ENCODE assay signal across 8 cellular contexts in genomic region chr7:74203157-74203556, GRCh38. TPM values are rescaled to one million over a fixed set of nuclear protein-coding genes. Genes with fewer than 3 reads are reported as not detected.
DNase-seq lines count a peak whose midpoint lies in the region; ATAC-seq, FAIRE-seq and TF ChIP-seq lines count a peak whose summit lies in the region.

No MANE protein-coding gene starts in this region.

- H3K27ac Mint-ChIP-seq in Calu3 (ENCODE audit: unreplicated experiment) (no peak overlapping the region), WTC11 (no peak overlapping the region)

- H3K4me1 Mint-ChIP-seq in Calu3 (ENCODE audit: low read depth, unreplicated experiment) (no peaks in the 10 kb centered on the region), WTC11 (no peaks in the 10 kb centered on the region)

- peaks cover 14% of the 10 kb centered on the region for H3K27me3 Mint-ChIP-seq in Calu3 (ENCODE audit: unreplicated experiment)
- no peaks in the 10 kb centered on the region for H3K27me3 Mint-ChIP-seq in WTC11 (ENCODE audit: low read depth)

- H3K9me3 ChIP-seq in kidney (ENCODE audit: control insufficient read depth in 1 of 2, low read length in 2 of 2), result no peaks in the 10 kb centered on the region

- TF ChIP-seq EP300 in Ishikawa (IDR thresholded peaks at IDR 0.05; ENCODE audit: borderline replicate concordance), result no peak

- H3K36me3 Mint-ChIP-seq in Calu3 (ENCODE audit: insufficient read depth, unreplicated experiment) (no peaks in the 10 kb centered on the region), WTC11 (no peaks in the 10 kb centered on the region)

- no TSS peak for BruUV-seq in Calu3 (replicated peaks; lab: Mats Ljungman, UMichigan)

- CTCF ChIA-PET in Calu3 (lab: Charles Lee), result interaction anchor here (0.7 kb wide), 1 partner anchor 10 kb away, joined by 4 read pairs; no protein-coding TSS in a partner anchor
- CTCF ChIA-PET in WTC11 (lab: Charles Lee), result interaction anchor here (0.6 to 11.0 kb wide), 24 partner anchors 9 to 468 kb away, joined by 3 to 275 read pairs (median 3); no protein-coding TSS in a partner anchor

- H3K9me3 Mint-ChIP-seq in Calu3 (ENCODE audit: low read depth, unreplicated experiment), result no peaks in the 10 kb centered on the region
- H3K9me3 Mint-ChIP-seq in WTC11, result no peaks in the 10 kb centered on the region

- no peak overlapping the region for H3K4me3 ChIP-seq in kidney (ENCODE audit: low read length in 2 of 2)

- intact Hi-C loops in Calu3 (cut with micrococcal nuclease; ENCODE audit: unreplicated experiment) (no loop called here), kidney (cut with DNase I) (no loop called here)

- FAIRE-seq in kidney (lab: Jason Lieb, UNC) (no peak), HTR-8/SVneo (lab: Jason Lieb, UNC) (no peak)

- H3K36me3 ChIP-seq in kidney (ENCODE audit: control insufficient read depth in 1 of 2, insufficient read depth in 2 of 2, low read length in 2 of 2), result no peaks in the 10 kb centered on the region

- ATAC-seq in WTC11 (peak; percentile 21; the same call in 1 of the 2 replicates), GM21360 (IDR thresholded peaks at IDR 0.05; ENCODE audit: unreplicated experiment) (no peak)

- H3K9ac ChIP-seq in kidney (ENCODE audit: low read length in 2 of 2), result no peak overlapping the region

- H3K4me3 Mint-ChIP-seq in Calu3 (ENCODE audit: low read depth, unreplicated experiment), result no peak overlapping the region
- H3K4me3 Mint-ChIP-seq in WTC11, result no peak overlapping the region

- peak; percentile 15; the same call in 1 of the 2 replicates for TF ChIP-seq RAD21 in Ishikawa (IDR thresholded peaks at IDR 0.05; ENCODE audit: low read depth)

- TF ChIP-seq CTCF in Calu3 (IDR thresholded peaks at IDR 0.05; ENCODE audit: unreplicated experiment) (no peak), WTC11 (IDR thresholded peaks at IDR 0.05) (peak; percentile 36; the same call in 1 of the 2 replicates), kidney (IDR thresholded peaks at IDR 0.05; ENCODE audit: borderline replicate concordance, extremely low read depth, insufficient read depth) (peak; percentile 32)

- peak; percentile 17 for DNase-seq in Calu3
- no peak for DNase-seq in WTC11 (ENCODE audit: low spot score)
- DNase-seq in kidney, result no peak
- no peak for DNase-seq in activated CD8-positive, alpha-beta memory T cell treated with anti-CD3 and anti-CD28 coated beads, Interleukin-2, amount 50 U/mL, for 48 hours
- DNase-seq in middle frontal gyrus (ENCODE audit: extremely low spot score, low spot score), result no peak
- DNase-seq in HTR-8/SVneo (ENCODE audit: insufficient read length, low spot score), result no peak

- H3K27ac ChIP-seq in kidney (ENCODE audit: low read depth in 2 of 2, low read length in 2 of 2), result no peak overlapping the region

- H3K4me1 ChIP-seq in kidney (ENCODE audit: control insufficient read depth in 1 of 2, insufficient read depth in 1 of 2, low read depth in 1 of 2, low read length in 2 of 2), result peaks cover 0 to 2% of the 10 kb centered on the region in 2 donors

- POLR2A ChIA-PET in WTC11 (lab: Charles Lee), result no interaction called here

TF ChIP-seq in Ishikawa, 13 proteins besides CTCF, POLR2A, EP300 and RAD21:
- TF ChIP-seq REST (IDR thresholded peaks at IDR 0.05; ENCODE audit: low read depth) (no peak), ZBTB7A (IDR thresholded peaks at IDR 0.05; ENCODE audit: low read depth) (no peak), MAX (IDR thresholded peaks at IDR 0.05) (no peak), CEBPB (IDR thresholded peaks at IDR 0.05) (no peak), FOXM1 (IDR thresholded peaks at IDR 0.05; ENCODE audit: borderline replicate concordance, low read depth) (no peak), NFIC (IDR thresholded peaks at IDR 0.05) (no peak), TEAD4 (IDR thresholded peaks at IDR 0.05) (no peak)

TF ChIP-seq in WTC11, 78 proteins besides CTCF, POLR2A, EP300 and RAD21:
- TF ChIP-seq AFF4 (CRISPR knock-in tag; IDR thresholded peaks at IDR 0.05; ENCODE audit: borderline replicate concordance) (no peak), FOXK1 (CRISPR knock-in tag; IDR thresholded peaks at IDR 0.05) (no peak), TP53 (CRISPR knock-in tag; IDR thresholded peaks at IDR 0.05) (no peak), HMGXB4 (CRISPR knock-in tag; IDR thresholded peaks at IDR 0.05) (no peak), NR3C1 (CRISPR knock-in tag; conservative IDR thresholded peaks at IDR 0.05; ENCODE audit: low read depth) (no peak), GTF2I (CRISPR knock-in tag; conservative IDR thresholded peaks at IDR 0.05) (no peak), CREB1 (CRISPR knock-in tag; IDR thresholded peaks at IDR 0.05) (no peak), CREM (CRISPR knock-in tag; IDR thresholded peaks at IDR 0.05) (no peak), ZBTB21 (CRISPR knock-in tag; IDR thresholded peaks at IDR 0.05; ENCODE audit: borderline replicate concordance) (no peak)

RNA-seq across cellular contexts. Expression of gene LAT2, which starts 6.6 kb away (rescaled TPM):
- total RNA-seq in Calu3 (2022), result 0.90 and 0.95 TPM in 2 replicates
- 0.33 to 0.76 TPM (median 0.41 TPM) in 3 replicates for total RNA-seq in WTC11 (2021)
- 17.6 TPM for total RNA-seq in kidney
- 3.7 TPM for polyA plus RNA-seq in kidney (ENCODE audit: insufficient read depth, low read depth, low replicate concordance)

RNA-seq across cellular contexts. Expression of gene EIF4H, which starts 29.0 kb away (rescaled TPM):
- 191 and 196 TPM in 2 replicates for total RNA-seq in Calu3 (2022)
- total RNA-seq in WTC11 (2021), result 355 to 373 TPM (median 371 TPM) in 3 replicates
- total RNA-seq in kidney, result 240 TPM
- polyA plus RNA-seq in kidney (ENCODE audit: insufficient read depth, low read depth, low replicate concordance), result 153 TPM

RNA-seq across cellular contexts. Expression of gene RFC2, which starts 51.0 kb away (rescaled TPM):
- total RNA-seq in Calu3 (2022) (32.5 and 38.6 TPM in 2 replicates), WTC11 (2021) (74.1 to 80.7 TPM (median 79.4 TPM) in 3 replicates), kidney (21.1 TPM)
- polyA plus RNA-seq in kidney (ENCODE audit: insufficient read depth, low read depth, low replicate concordance), result 16.2 TPM
